7 cellular contexts compared by ENCODE assay signal in the genomic region with DNA sequence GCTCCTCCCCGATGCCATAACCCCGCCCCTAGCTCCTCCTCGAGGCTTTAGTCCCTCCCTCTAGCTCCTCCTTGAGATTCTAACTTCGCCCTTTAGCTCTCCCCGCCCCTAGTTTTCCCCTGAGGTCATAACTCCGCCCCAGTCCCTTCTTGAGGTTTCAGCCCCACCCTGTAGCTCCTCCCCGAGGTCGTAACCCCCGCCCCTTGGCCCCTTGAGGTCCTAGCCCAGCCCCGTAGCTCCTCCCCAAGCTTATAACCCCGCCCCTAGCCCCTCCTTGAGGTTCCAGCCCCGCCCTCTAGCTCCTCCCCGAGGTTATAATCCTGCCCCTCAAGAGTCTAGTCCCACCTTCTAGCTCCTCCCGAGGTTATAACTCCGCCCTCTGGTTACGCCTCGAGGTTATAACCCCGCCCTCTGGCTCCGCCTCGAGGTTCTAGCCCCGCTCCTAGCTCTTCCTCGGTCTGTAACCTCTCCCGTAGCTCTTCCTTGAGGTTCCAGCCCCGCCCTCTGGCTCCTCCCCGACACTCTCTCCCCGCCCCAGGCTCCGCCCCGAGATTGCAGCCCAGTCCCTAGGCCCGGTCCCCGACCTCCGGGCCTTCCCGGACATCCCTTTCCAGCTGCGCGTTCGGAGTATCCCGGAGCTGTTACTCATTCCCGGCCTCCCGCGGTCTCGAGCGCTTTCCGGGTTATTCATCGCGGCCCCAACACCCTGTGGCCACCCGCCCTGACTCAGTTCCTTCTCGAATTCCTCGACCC. TPM values are rescaled to one million over a fixed set of nuclear protein-coding genes. Genes with fewer than 3 reads are reported as not detected.
DNase-seq lines count a peak whose midpoint lies in the region; ATAC-seq, FAIRE-seq and TF ChIP-seq lines count a peak whose summit lies in the region.

No MANE protein-coding gene starts in this region.

- H3K27me3 ChIP-seq in body of pancreas: no peaks in the 10 kb centered on the region

- ATAC-seq in GM18505 (IDR thresholded peaks at IDR 0.05; ENCODE audit: unreplicated experiment) (peak; percentile 81), HG02970 (IDR thresholded peaks at IDR 0.05; ENCODE audit: low FRiP score, unreplicated experiment) (peak; percentile 93), body of pancreas (peak; percentile 90), sciatic nerve (peak; percentile 93)

- DNase-seq in NCI-H187 treated with DMSO at 0.1 percent for 48 hours (lab: John Stamatoyannopoulos, UW) (peak; percentile 98), body of pancreas (peak; percentile 99 to 100 (median 100)), iPS DF 19.7 (ENCODE audit: low read depth, low spot score) (peak; percentile 86), sciatic nerve (ENCODE audit: low spot score) (peak; percentile 100)

- H3K27ac ChIP-seq in body of pancreas: peak overlapping the region; percentile 18 to 89 (median 79)

- peak; percentile 76 for FAIRE-seq in TTC549 (lab: Jason Lieb, UNC)

- TF ChIP-seq POLR2A in GM18505 (IDR thresholded peaks at IDR 0.05; ENCODE audit: borderline replicate concordance, extremely low read depth, insufficient read depth, insufficient read length) (peak; percentile 59), body of pancreas (IDR thresholded peaks at IDR 0.05) (peak; percentile 73 to 97 (median 94))

- peaks cover 23% of the 10 kb centered on the region for H3K4me1 ChIP-seq in body of pancreas

- TF ChIP-seq CTCF in body of pancreas (IDR thresholded peaks at IDR 0.05): no peak

- no peaks in the 10 kb centered on the region for H3K9me3 ChIP-seq in body of pancreas

- H3K36me3 ChIP-seq in body of pancreas (replicated peaks in 1 of 2; ENCODE audit: insufficient read depth in 1 of 2, low read depth in 2 of 2): no peaks in the 10 kb centered on the region

- 0 to 1% methylated on average over 47 of the region's 47 CpGs for WGBS in body of pancreas, 2 donors

- intact Hi-C loops in body of pancreas (cut with DNase I): no loop called here
- intact Hi-C loops in sciatic nerve (cut with DNase I): no loop called here

- peak overlapping the region in 1 of 2 donors; percentile 18 for H3K4me3 ChIP-seq in body of pancreas

RNA-seq across cellular contexts. Expression of gene PLAUR, which starts 1.4 kb away (rescaled TPM):
- total RNA-seq in body of pancreas (10 to 100 TPM in 1 of 2 donors, 1 to 10 TPM in 1; 5.4 to 25.4 TPM), sciatic nerve (36.9 TPM)

RNA-seq across cellular contexts. Expression of gene CADM4, which starts 28.9 kb away (rescaled TPM):
- total RNA-seq in body of pancreas (1 to 10 TPM; 2.0 to 2.6 TPM), sciatic nerve (175 TPM)

RNA-seq across cellular contexts. Expression of gene IRGC, which starts 47.3 kb away (rescaled TPM):
- not detected for total RNA-seq in body of pancreas
- not detected for total RNA-seq in sciatic nerve

RNA-seq across cellular contexts. Expression of gene ZNF428, which starts 49.2 kb away (rescaled TPM):
- 10 to 100 TPM; 24.4 to 31.6 TPM for total RNA-seq in body of pancreas
- total RNA-seq in sciatic nerve: 39.1 TPM

RNA-seq across cellular contexts. Expression of gene SRRM5, which starts 56.7 kb away (rescaled TPM):
- total RNA-seq in body of pancreas (1 to 10 TPM in 1 of 2 donors, under 1 TPM in 1; 0.33 to 2.1 TPM), sciatic nerve (0.58 TPM)

Comparison
In these comparisons a context has a peak if more than half of its experiments do, and no peak if none do; other contexts are left out.
1. RNA of gene CADM4, which starts 28.9 kb away (total RNA-seq): 175 TPM in sciatic nerve (single experiment); 2.0 to 2.6 TPM in body of pancreas; every median in the first group is over 10 times any median in the second.
2. Peak in every context shown above with its lines, with median percentiles within 50 percentile points of each other: ATAC-seq and DNase-seq.